8 cellular contexts compared by ENCODE assay signal in genomic region chr2:206158563-206159345, GRCh38. TPM values are rescaled to one million over a fixed set of nuclear protein-coding genes. Genes with fewer than 3 reads are reported as not detected.
A peak's percentile ranks its signal among the peaks of the same experiment; 100 is the strongest.
DNase-seq lines count a peak whose midpoint lies in the region; ATAC-seq and TF ChIP-seq lines count a peak whose summit lies in the region.

No MANE protein-coding gene starts in this region.

- no peak for TF ChIP-seq CTCF in uterus (IDR thresholded peaks at IDR 0.05)

- peak overlapping the region; percentile 85 for H3K4me3 ChIP-seq in ectodermal cell (ENCODE audit: insufficient read depth, low read depth, low read length)
- H3K4me3 ChIP-seq in uterus = peak overlapping the region; percentile 83 to 92

- peaks cover 28% of the 10 kb centered on the region for H3K36me3 ChIP-seq in ectodermal cell (ENCODE audit: control insufficient read depth, insufficient read depth, low read length)
- H3K36me3 ChIP-seq in uterus = no peaks in the 10 kb centered on the region

- peak; percentile 8 for ATAC-seq in HG02623 (IDR thresholded peaks at IDR 0.05; ENCODE audit: unreplicated experiment)

- H3K4me1 ChIP-seq in ectodermal cell (ENCODE audit: control insufficient read depth, insufficient read depth, low read length) (no peaks in the 10 kb centered on the region), uterus (peaks cover 4 to 8% of the 10 kb centered on the region in 2 donors)

- H3K27ac ChIP-seq in ectodermal cell (ENCODE audit: insufficient read depth, low read depth, low read length, poor library complexity, severe bottlenecking) (peak overlapping the region; percentile 64), uterus (peak overlapping the region; percentile 91 to 92)

- WGBS in ectodermal cell, 2 experiments = 1% methylated on average over 33 of the region's 33 CpGs

- H3K9me3 ChIP-seq in ectodermal cell (ENCODE audit: control insufficient read depth, low read length) (no peaks in the 10 kb centered on the region), uterus (no peaks in the 10 kb centered on the region)

- DNase-seq in NCI-H82 (lab: John Stamatoyannopoulos, UW) (peak; percentile 76), NCI-H82 treated with DMSO at 0.1 percent for 48 hours (lab: John Stamatoyannopoulos, UW; ENCODE audit: unreplicated experiment) (no peak), NCI-H748 treated with DMSO at 0.1 percent for 48 hours (lab: John Stamatoyannopoulos, UW) (peak; percentile 11), midbrain (lab: John Stamatoyannopoulos, UW) (peak; percentile 31), uterus (no peak), OCI-M2 (lab: John Stamatoyannopoulos, UW; ENCODE audit: unreplicated experiment) (no peak)

- H3K27me3 ChIP-seq in ectodermal cell (ENCODE audit: control insufficient read depth, insufficient read depth, low read length, poor library complexity, severe bottlenecking) (no peaks in the 10 kb centered on the region), uterus (no peaks in the 10 kb centered on the region)

- intact Hi-C loops in uterus (cut with DNase I; ENCODE audit: low total_unique reads) = no loop called here

- TF ChIP-seq POLR2A in uterus (IDR thresholded peaks at IDR 0.05) = no peak

RNA-seq across cellular contexts. Expression of gene NDUFS1, which starts 0.5 kb away (rescaled TPM):
- polyA plus RNA-seq in ectodermal cell (2013, experiment 1 of 4) = 73.5 TPM
- 85.9 TPM for polyA plus RNA-seq in ectodermal cell (2013, experiment 2 of 4)
- 57.8 TPM for polyA plus RNA-seq in ectodermal cell (2013, experiment 3 of 4)
- 60.1 TPM for polyA plus RNA-seq in ectodermal cell (2013, experiment 4 of 4)
- 100 to 1,000 TPM in 1 of 4 donors, 10 to 100 TPM in 3; 25.6 to 164 (median 56.6) TPM for total RNA-seq in uterus

RNA-seq across cellular contexts. Expression of gene EEF1B2, which starts 0.9 kb away (rescaled TPM):
- 1,000 TPM for polyA plus RNA-seq in ectodermal cell (2013, experiment 1 of 4)
- 888 TPM for polyA plus RNA-seq in ectodermal cell (2013, experiment 2 of 4)
- 966 TPM for polyA plus RNA-seq in ectodermal cell (2013, experiment 3 of 4)
- polyA plus RNA-seq in ectodermal cell (2013, experiment 4 of 4) = 1,064 TPM
- total RNA-seq in uterus = 100 to 1,000 TPM; 267 to 794 (median 564) TPM

Comparison
In these comparisons a context has a peak if more than half of its experiments do, and no peak if none do; other contexts are left out.
1. DNase-seq: peak in NCI-H82 (single experiment), NCI-H748 treated with DMSO at 0.1 percent for 48 hours (single experiment) and midbrain (single experiment); none in NCI-H82 treated with DMSO at 0.1 percent for 48 hours (single experiment), uterus (0 of 2) and OCI-M2 (single experiment).